8 cellular contexts compared by ENCODE assay signal in the genomic region with DNA sequence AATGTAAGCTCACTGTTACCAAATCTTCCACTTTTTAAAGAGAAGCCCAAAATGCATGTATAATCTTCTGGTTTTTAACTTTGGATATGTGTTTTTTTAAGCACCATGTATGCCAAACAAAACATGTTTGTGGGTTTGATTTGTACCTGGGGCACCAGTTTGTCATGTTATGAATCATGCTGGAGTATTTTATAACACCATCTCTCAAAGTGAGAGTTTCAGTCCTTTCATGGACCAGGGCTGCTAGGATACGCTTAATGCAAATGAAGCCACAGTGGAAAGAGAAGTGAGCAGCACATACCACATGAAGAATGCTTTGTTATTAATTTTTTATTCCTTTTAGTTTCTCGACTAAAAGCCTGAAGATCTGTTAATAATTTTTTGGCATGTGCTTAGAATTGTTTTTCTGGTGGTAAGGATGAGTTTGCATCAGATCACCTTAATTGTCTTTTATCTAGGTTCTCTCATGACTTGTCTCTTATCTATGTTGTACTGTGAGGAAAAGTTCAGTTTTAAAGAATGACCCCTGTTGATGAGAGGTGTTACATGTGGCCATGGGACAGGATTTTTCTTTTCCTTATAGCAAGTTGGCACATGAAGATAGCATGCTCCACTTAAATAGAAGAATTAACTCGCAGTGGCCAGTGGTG. TPM values are rescaled to one million over a fixed set of nuclear protein-coding genes. Genes with fewer than 3 reads are reported as not detected.
DNase-seq lines count a peak whose midpoint lies in the region; ATAC-seq and TF ChIP-seq lines count a peak whose summit lies in the region.

No MANE protein-coding gene starts in this region.

- H3K79me2 ChIP-seq in KMS-11 (ENCODE audit: insufficient read depth, low read depth), result peaks cover 21% of the 10 kb centered on the region

- intact Hi-C loops in thyroid gland (cut with DNase I), result no loop called here

- ATAC-seq in GM18867 (IDR thresholded peaks at IDR 0.05; ENCODE audit: unreplicated experiment) (peak; percentile 47), GM21723 (IDR thresholded peaks at IDR 0.05; ENCODE audit: unreplicated experiment) (peak; percentile 51)

- H3K9me3 ChIP-seq in thyroid gland, result no peaks in the 10 kb centered on the region

- peak; percentile 39 to 45 for DNase-seq in erythroblast (lab: John Stamatoyannopoulos, UW)
- no peak for DNase-seq in activated effector memory CD4-positive, alpha-beta T cell treated with Interleukin-2 at 50 U/mL for 16 hours
- no peak for DNase-seq in thyroid gland
- DNase-seq in COLO668 (lab: John Stamatoyannopoulos, UW; ENCODE audit: unreplicated experiment), result no peak
- DNase-seq in NCI-H1417 (lab: John Stamatoyannopoulos, UW), result no peak

- no peak overlapping the region for H2AFZ ChIP-seq in KMS-11 (ENCODE audit: low read depth)

- peak overlapping the region; percentile 76 for H3K4me3 ChIP-seq in KMS-11 (IDR thresholded peaks at IDR 0.05; ENCODE audit: insufficient read depth, low read depth, low read length)
- no peak overlapping the region for H3K4me3 ChIP-seq in thyroid gland (replicated peaks in 1 of 3)

- TF ChIP-seq POLR2A in erythroblast (IDR thresholded peaks at IDR 0.05; ENCODE audit: low read length) (no peak), thyroid gland (IDR thresholded peaks at IDR 0.05) (no peak)

- H3K4me1 ChIP-seq in KMS-11 (ENCODE audit: low read depth, poor library complexity, severe bottlenecking), result peaks cover 57% of the 10 kb centered on the region
- H3K4me1 ChIP-seq in thyroid gland, result peaks cover 11 to 14% of the 10 kb centered on the region in 2 donors

- 85 to 87% methylated on average over 3 of the region's 3 CpGs for WGBS in thyroid gland, 2 donors

- H3K27me3 ChIP-seq in KMS-11 (ENCODE audit: insufficient read depth, low read depth) (no peaks in the 10 kb centered on the region), thyroid gland (no peaks in the 10 kb centered on the region)

- TF ChIP-seq CTCF in KMS-11 (conservative IDR thresholded peaks at IDR 0.05; ENCODE audit: low read depth, low read length) (no peak), thyroid gland (IDR thresholded peaks at IDR 0.05) (no peak)

- H3K27ac ChIP-seq in KMS-11 (peak overlapping the region; percentile 40; the same call in 1 of the 2 replicates), thyroid gland (no peak overlapping the region)

- no peaks in the 10 kb centered on the region for H4K20me1 ChIP-seq in KMS-11 (ENCODE audit: insufficient read depth)

- H3K9ac ChIP-seq in KMS-11, result peak overlapping the region; percentile 2; the same call in 1 of the 2 replicates

- peak overlapping the region; percentile 85 for H3K4me2 ChIP-seq in KMS-11

- H3K36me3 ChIP-seq in KMS-11 (ENCODE audit: insufficient read depth) (no peaks in the 10 kb centered on the region), thyroid gland (no peaks in the 10 kb centered on the region)

RNA-seq across cellular contexts. Expression of gene RABGAP1L, which starts 2.0 kb away (rescaled TPM):
- 100 to 1,000 TPM in 1 of 4 donors, 10 to 100 TPM in 3; 70.5 to 100 (median 92.6) TPM for total RNA-seq in thyroid gland

Comparison
In these comparisons a context has a peak if more than half of its experiments do, and no peak if none do; other contexts are left out.
1. DNase-seq: peak in erythroblast (2 of 2); none in activated effector memory CD4-positive, alpha-beta T cell treated with Interleukin-2 at 50 U/mL for 16 hours (single experiment), thyroid gland (0 of 2), COLO668 (single experiment) and NCI-H1417 (0 of 3).